In the genomic region with DNA sequence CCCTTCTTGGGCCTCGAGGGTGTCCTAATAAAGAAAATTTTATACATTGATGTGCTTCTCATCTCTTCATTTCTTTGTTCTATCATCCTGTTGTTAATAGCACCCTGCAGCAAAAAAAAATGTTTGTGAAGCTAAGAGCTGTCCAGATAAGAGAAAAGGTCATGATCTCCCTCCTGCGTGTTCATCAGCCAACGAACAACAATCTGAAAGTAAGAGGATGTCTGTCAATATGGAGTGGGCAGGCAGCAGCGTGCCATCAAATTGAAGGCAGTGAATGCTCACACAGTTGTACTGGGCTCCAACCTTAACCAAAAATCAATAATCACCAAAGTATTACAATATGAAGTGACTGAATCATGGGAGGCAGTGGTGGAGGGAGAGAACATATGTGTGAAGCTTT, we compare ENCODE assay signal across 19 cellular contexts.
DNase-seq lines count a peak whose midpoint lies in the region; ATAC-seq and TF ChIP-seq lines count a peak whose summit lies in the region.
"Had no signal": no experiment of that assay in that cellular context is flagged by ENCODE, and none has a peak within 500 bp of the region (broad histone marks: within the 10 kb centered on the region; RNA-seq: fewer than 3 reads in every experiment).

No MANE protein-coding gene starts in this region.

- WGBS in liver: 25% methylated on average over 4 of the region's 4 CpGs

- no peak for TF ChIP-seq CTCF in liver (IDR thresholded peaks at IDR 0.05; ENCODE audit: low read depth, low read length, missing input control)
- no peak for TF ChIP-seq CTCF in Caco-2 (IDR thresholded peaks at IDR 0.05; ENCODE audit: insufficient read depth in 1 of 2, low read depth in 1 of 2, low read length in 1 of 2, severe bottlenecking in 1 of 2, unreplicated experiment in 1 of 2)

- H3K9me3 Mint-ChIP-seq in Caco-2 (ENCODE audit: unreplicated experiment): no peaks in the 10 kb centered on the region

- no peaks in the 10 kb centered on the region for H3K4me1 Mint-ChIP-seq in Caco-2 (ENCODE audit: low read depth, unreplicated experiment)
- H3K4me1 Mint-ChIP-seq: CD8-positive, alpha-beta memory T cell had no signal

- no peak overlapping the region for H3K9ac ChIP-seq in liver (ENCODE audit: low read depth in 1 of 2, low read length in 2 of 2)
- H3K9ac ChIP-seq: BLaER1 had no signal

- H3K27ac ChIP-seq in liver (ENCODE audit: low read depth in 1 of 2, low read length in 2 of 2): no peak overlapping the region
- H3K27ac ChIP-seq: 22Rv1, BLaER1 had no signal

- POLR2A ChIA-PET in Caco-2 (lab: Charles Lee): no interaction called here

- intact Hi-C loops in Caco-2 (cut with micrococcal nuclease; ENCODE audit: unreplicated experiment): no loop called here

- ATAC-seq in HG02642 (IDR thresholded peaks at IDR 0.05; ENCODE audit: poor library complexity, unreplicated experiment): no peak
- ATAC-seq: GM12878 had no signal

- H3K27ac Mint-ChIP-seq in Caco-2 (ENCODE audit: unreplicated experiment): no peak overlapping the region
- H3K27ac Mint-ChIP-seq: CD8-positive, alpha-beta memory T cell; HFFc6 had no signal

- H3K36me3 ChIP-seq in liver (ENCODE audit: control insufficient read depth in 4 of 4, insufficient read depth in 3 of 4, low read depth in 1 of 4, low read length in 3 of 4) (no peaks in the 10 kb centered on the region), Caco-2 (ENCODE audit: control insufficient read depth, insufficient read depth, low read length) (no peaks in the 10 kb centered on the region)
- H3K36me3 ChIP-seq: BLaER1, HAP-1 had no signal

- H3K4me1 ChIP-seq in liver (ENCODE audit: control insufficient read depth in 4 of 4, insufficient read depth in 4 of 4, low read length in 3 of 4) (peaks cover 0 to 9% (median 3%) of the 10 kb centered on the region in 4 donors), Caco-2 (no peaks in the 10 kb centered on the region)
- H3K4me1 ChIP-seq: HAP-1 had no signal

- CTCF ChIA-PET in Caco-2 (lab: Charles Lee): no interaction called here

- BruUV-seq in Caco-2 (replicated peaks; lab: Mats Ljungman, UMichigan): no TSS peak

- H3K9me3 ChIP-seq in liver (ENCODE audit: control insufficient read depth in 4 of 4, low read length in 3 of 4) (peaks cover 0 to 1% (median 0%) of the 10 kb centered on the region in 4 donors), Caco-2 (no peaks in the 10 kb centered on the region)
- H3K9me3 ChIP-seq: BLaER1, HAP-1 had no signal

- H3K27me3 ChIP-seq in liver (ENCODE audit: control insufficient read depth in 4 of 4, insufficient read depth in 4 of 4, low read length in 3 of 4): no peaks in the 10 kb centered on the region
- H3K27me3 ChIP-seq in Caco-2 (replicated peaks; ENCODE audit: control insufficient read depth, insufficient read depth, low read length): no peaks in the 10 kb centered on the region
- H3K27me3 ChIP-seq: BLaER1 had no signal

- H3K27me3 Mint-ChIP-seq in Caco-2 (ENCODE audit: insufficient read depth, unreplicated experiment): peaks cover 7% of the 10 kb centered on the region

- peak; percentile 34 to 64 for TF ChIP-seq RAD21 in liver (IDR thresholded peaks at IDR 0.05)

- in situ Hi-C loops in SK-MEL-5 (cut with HindIII; ENCODE audit: low pct_unique_long_range_greater_than_20kb, low sequenced_read_pairs): no loop called here

- H3K4me3 Mint-ChIP-seq in Caco-2 (ENCODE audit: unreplicated experiment): no peak overlapping the region
- H3K4me3 Mint-ChIP-seq: CD8-positive, alpha-beta memory T cell; HFFc6 had no signal

- DNase-seq in NCI-H1417 (lab: John Stamatoyannopoulos, UW) (peak in 2 of 3 experiments; percentile 10 to 38), NCI-H1417 treated with DMSO at 0.1 percent for 48 hours (lab: John Stamatoyannopoulos, UW) (no peak), NCI-H146 treated with DMSO at 0.1 percent for 48 hours (lab: John Stamatoyannopoulos, UW; ENCODE audit: unreplicated experiment) (peak; percentile 63), SK-MEL-5 (ENCODE audit: low read depth, low spot score) (peak; percentile 71), Caco-2 (no peak), NCI-H1092 treated with DMSO at 0.1 percent for 48 hours (lab: John Stamatoyannopoulos, UW) (no peak)
- DNase-seq: AML-193; Calu3; CD8-positive, alpha-beta memory T cell; DMS 273 treated with DMSO at 0.1 percent for 48 hours; DMS79; HFFc6; IMR-90 had no signal

- H3K4me3 ChIP-seq in liver (ENCODE audit: low read depth in 1 of 3, low read length in 3 of 3) (no peak overlapping the region), Caco-2 (ENCODE audit: low read depth, low read length) (no peak overlapping the region)
- H3K4me3 ChIP-seq: BLaER1, GM12878, HAP-1 had no signal

- no peaks in the 10 kb centered on the region for H3K36me3 Mint-ChIP-seq in Caco-2 (ENCODE audit: insufficient read depth, unreplicated experiment)
- H3K36me3 Mint-ChIP-seq: CD8-positive, alpha-beta memory T cell had no signal

TF ChIP-seq in liver, 16 proteins besides CTCF, POLR2A, EP300 and RAD21:
- TF ChIP-seq, protein P1, sequence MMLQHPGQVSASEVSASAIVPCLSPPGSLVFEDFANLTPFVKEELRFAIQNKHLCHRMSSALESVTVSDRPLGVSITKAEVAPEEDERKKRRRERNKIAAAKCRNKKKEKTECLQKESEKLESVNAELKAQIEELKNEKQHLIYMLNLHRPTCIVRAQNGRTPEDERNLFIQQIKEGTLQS (IDR thresholded peaks at IDR 0.05): no peak
- no peak for TF ChIP-seq TAF1 (conservative IDR thresholded peaks at IDR 0.05)
- TF ChIP-seq JUND (IDR thresholded peaks at IDR 0.05): no peak
- peak; percentile 72 for TF ChIP-seq YY1 (IDR thresholded peaks at IDR 0.05)
- TF ChIP-seq, protein P2, sequence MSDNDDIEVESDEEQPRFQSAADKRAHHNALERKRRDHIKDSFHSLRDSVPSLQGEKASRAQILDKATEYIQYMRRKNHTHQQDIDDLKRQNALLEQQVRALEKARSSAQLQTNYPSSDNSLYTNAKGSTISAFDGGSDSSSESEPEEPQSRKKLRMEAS (IDR thresholded peaks at IDR 0.05): peak; percentile 45
- peak; percentile 45 for TF ChIP-seq FOXA2 (IDR thresholded peaks at IDR 0.05)
- TF ChIP-seq SP1 (IDR thresholded peaks at IDR 0.05): peak; percentile 16
- no peak for TF ChIP-seq FOXA1 (IDR thresholded peaks at IDR 0.05)
- TF ChIP-seq GABPA (IDR thresholded peaks at IDR 0.05 in 1 of 2, conservative IDR thresholded peaks at IDR 0.05 in 1 of 2): no peak
- TF ChIP-seq, protein P3, sequence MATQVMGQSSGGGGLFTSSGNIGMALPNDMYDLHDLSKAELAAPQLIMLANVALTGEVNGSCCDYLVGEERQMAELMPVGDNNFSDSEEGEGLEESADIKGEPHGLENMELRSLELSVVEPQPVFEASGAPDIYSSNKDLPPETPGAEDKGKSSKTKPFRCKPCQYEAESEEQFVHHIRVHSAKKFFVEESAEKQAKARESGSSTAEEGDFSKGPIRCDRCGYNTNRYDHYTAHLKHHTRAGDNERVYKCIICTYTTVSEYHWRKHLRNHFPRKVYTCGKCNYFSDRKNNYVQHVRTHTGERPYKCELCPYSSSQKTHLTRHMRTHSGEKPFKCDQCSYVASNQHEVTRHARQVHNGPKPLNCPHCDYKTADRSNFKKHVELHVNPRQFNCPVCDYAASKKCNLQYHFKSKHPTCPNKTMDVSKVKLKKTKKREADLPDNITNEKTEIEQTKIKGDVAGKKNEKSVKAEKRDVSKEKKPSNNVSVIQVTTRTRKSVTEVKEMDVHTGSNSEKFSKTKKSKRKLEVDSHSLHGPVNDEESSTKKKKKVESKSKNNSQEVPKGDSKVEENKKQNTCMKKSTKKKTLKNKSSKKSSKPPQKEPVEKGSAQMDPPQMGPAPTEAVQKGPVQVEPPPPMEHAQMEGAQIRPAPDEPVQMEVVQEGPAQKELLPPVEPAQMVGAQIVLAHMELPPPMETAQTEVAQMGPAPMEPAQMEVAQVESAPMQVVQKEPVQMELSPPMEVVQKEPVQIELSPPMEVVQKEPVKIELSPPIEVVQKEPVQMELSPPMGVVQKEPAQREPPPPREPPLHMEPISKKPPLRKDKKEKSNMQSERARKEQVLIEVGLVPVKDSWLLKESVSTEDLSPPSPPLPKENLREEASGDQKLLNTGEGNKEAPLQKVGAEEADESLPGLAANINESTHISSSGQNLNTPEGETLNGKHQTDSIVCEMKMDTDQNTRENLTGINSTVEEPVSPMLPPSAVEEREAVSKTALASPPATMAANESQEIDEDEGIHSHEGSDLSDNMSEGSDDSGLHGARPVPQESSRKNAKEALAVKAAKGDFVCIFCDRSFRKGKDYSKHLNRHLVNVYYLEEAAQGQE (IDR thresholded peaks at IDR 0.05): peak; percentile 39
- no peak for TF ChIP-seq EGR1 (IDR thresholded peaks at IDR 0.05; ENCODE audit: low read depth in 2 of 2)
- peak; percentile 35 to 56 for TF ChIP-seq RXRA (IDR thresholded peaks at IDR 0.05)
- TF ChIP-seq, protein P4, sequence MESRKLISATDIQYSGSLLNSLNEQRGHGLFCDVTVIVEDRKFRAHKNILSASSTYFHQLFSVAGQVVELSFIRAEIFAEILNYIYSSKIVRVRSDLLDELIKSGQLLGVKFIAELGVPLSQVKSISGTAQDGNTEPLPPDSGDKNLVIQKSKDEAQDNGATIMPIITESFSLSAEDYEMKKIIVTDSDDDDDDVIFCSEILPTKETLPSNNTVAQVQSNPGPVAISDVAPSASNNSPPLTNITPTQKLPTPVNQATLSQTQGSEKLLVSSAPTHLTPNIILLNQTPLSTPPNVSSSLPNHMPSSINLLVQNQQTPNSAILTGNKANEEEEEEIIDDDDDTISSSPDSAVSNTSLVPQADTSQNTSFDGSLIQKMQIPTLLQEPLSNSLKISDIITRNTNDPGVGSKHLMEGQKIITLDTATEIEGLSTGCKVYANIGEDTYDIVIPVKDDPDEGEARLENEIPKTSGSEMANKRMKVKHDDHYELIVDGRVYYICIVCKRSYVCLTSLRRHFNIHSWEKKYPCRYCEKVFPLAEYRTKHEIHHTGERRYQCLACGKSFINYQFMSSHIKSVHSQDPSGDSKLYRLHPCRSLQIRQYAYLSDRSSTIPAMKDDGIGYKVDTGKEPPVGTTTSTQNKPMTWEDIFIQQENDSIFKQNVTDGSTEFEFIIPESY (IDR thresholded peaks at IDR 0.05): no peak
- TF ChIP-seq HNF4G (IDR thresholded peaks at IDR 0.05): no peak
- peak; percentile 60 for TF ChIP-seq NR2F2 (IDR thresholded peaks at IDR 0.05)
- TF ChIP-seq HNF4A (conservative IDR thresholded peaks at IDR 0.05): peak in 1 of 2 donors; percentile 28

Comparison
In these comparisons a context has a peak if more than half of its experiments do, and no peak if none do; other contexts are left out.
1. DNase-seq: peak in NCI-H1417 (2 of 3), NCI-H146 treated with DMSO at 0.1 percent for 48 hours (single experiment) and SK-MEL-5 (single experiment); none in NCI-H1417 treated with DMSO at 0.1 percent for 48 hours (single experiment), Caco-2 (0 of 2) and NCI-H1092 treated with DMSO at 0.1 percent for 48 hours (single experiment).